In the genomic region with DNA sequence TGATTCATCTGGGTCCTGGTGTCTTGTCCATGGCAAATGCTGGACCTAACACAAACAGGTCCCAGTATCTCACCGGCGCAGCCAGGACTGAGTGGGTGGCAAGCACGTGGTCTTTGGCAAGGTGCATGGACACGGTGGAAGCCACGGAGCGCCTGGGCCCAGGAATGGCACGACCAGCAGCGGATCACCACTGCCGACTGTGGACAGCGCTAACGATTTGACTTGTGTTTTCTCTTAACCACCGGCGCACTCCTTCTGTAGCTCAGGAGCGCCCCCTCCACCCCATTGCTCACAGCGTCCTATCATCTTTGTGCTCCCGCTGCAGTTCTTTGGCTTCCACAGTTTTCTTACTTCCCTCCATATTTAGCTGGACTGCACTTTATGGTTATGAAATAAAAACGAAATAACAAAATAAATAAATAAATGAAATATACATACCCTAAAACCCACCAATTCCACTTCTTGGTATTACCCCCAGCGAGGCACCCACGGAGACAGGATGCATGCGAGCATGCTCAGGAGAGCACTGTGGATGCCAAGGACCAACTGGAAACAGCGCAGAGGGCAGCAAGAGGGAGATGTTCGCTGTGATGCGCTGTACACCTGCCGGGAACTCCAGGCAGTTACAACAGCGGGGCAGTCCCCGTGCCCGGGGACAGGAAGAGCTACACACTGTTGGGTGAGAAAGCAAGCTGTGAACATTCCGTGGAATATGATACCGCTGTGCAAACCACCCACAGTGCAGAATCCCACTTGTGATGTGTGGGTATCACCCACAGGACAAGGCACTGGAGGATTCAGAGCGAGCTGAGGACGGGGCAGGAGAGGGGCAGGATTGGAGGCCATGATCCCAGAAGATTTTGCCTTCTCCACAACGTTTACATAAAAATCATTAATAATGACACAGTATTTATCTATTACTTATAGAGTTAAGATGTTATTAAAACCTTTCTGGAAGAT, we compare ENCODE assay signal across 12 cellular contexts. TPM values are rescaled to one million over a fixed set of nuclear protein-coding genes. Genes with fewer than 3 reads are reported as not detected.
DNase-seq lines count a peak whose midpoint lies in the region; FAIRE-seq and TF ChIP-seq lines count a peak whose summit lies in the region.
"Had no signal": no experiment of that assay in that cellular context is flagged by ENCODE, and none has a peak within 500 bp of the region (broad histone marks: within the 10 kb centered on the region; RNA-seq: fewer than 3 reads in every experiment).

No MANE protein-coding gene starts in this region.

- no peaks in the 10 kb centered on the region for H3K4me1 ChIP-seq in Peyer's patch
- H3K4me1 ChIP-seq: esophagus squamous epithelium had no signal

- no peak for TF ChIP-seq POLR2A in Peyer's patch (IDR thresholded peaks at IDR 0.05)

- DNase-seq in D721Med (ENCODE audit: insufficient read length, low spot score) (no peak), HuH-7.5 (ENCODE audit: low spot score) (peak; percentile 78), cerebellar cortex (ENCODE audit: low spot score) (peak; percentile 29), left kidney (ENCODE audit: low read depth, low spot score) (peak; percentile 72), H4 (ENCODE audit: low spot score) (no peak), Peyer's patch (no peak), NCI-H446 treated with DMSO at 0.1 percent for 48 hours (lab: John Stamatoyannopoulos, UW) (no peak)
- DNase-seq in effector CD4-positive, alpha-beta T cell, result no peak
- DNase-seq: activated naive CD4-positive, alpha-beta T cell treated with anti-CD3 and anti-CD28 coated beads, Interleukin-2, amount 50 U/mL, for 16 hours; esophagus squamous epithelium; stimulated activated CD4-positive, alpha-beta T cell treated with anti-CD3 and anti-CD28 coated beads, Interleukin-12 subunit alpha, Interleukin-12 subunit beta, amount 100 ng/mL, for 4 hours; stimulated activated naive CD8-positive, alpha-beta T cell treated with anti-CD3 and anti-CD28 coated beads, Interleukin-15, Interleukin-2, amounts not matched to agents 100 U/mL and 50 U/mL, for 24 hours had no signal

- H3K27me3 ChIP-seq in Peyer's patch, result no peaks in the 10 kb centered on the region

- no peaks in the 10 kb centered on the region for H3K36me3 ChIP-seq in Peyer's patch
- H3K36me3 ChIP-seq: esophagus squamous epithelium had no signal

- no peaks in the 10 kb centered on the region for H3K9me3 ChIP-seq in Peyer's patch
- H3K9me3 ChIP-seq: esophagus squamous epithelium had no signal

- no peak overlapping the region for H3K27ac ChIP-seq in Peyer's patch
- H3K27ac ChIP-seq: esophagus squamous epithelium had no signal

- TF ChIP-seq CTCF in D721Med (IDR thresholded peaks at IDR 0.05; ENCODE audit: insufficient read depth, missing control alignments) (peak; percentile 32), Peyer's patch (IDR thresholded peaks at IDR 0.05) (no peak)

- H3K4me3 ChIP-seq in Peyer's patch, result no peak overlapping the region
- H3K4me3 ChIP-seq: esophagus squamous epithelium had no signal

- FAIRE-seq in D721Med (lab: Jason Lieb, UNC), result no peak

RNA-seq across cellular contexts. Expression of a gene that starts 7.0 kb away (rescaled TPM):
- total RNA-seq in H4 (2014; rRNA removed; shearing (Covaris generic)), result not detected in 2 replicates
- total RNA-seq in Peyer's patch, result not detected

Comparison
In these comparisons a context has a peak if more than half of its experiments do, and no peak if none do; other contexts are left out.
1. DNase-seq: peak in HuH-7.5 (single experiment), cerebellar cortex (single experiment) and left kidney (single experiment); none in D721Med (single experiment), H4 (single experiment), effector CD4-positive, alpha-beta T cell (single experiment), Peyer's patch (0 of 3) and NCI-H446 treated with DMSO at 0.1 percent for 48 hours (single experiment).